8 cellular contexts compared by ENCODE assay signal in the genomic region with DNA sequence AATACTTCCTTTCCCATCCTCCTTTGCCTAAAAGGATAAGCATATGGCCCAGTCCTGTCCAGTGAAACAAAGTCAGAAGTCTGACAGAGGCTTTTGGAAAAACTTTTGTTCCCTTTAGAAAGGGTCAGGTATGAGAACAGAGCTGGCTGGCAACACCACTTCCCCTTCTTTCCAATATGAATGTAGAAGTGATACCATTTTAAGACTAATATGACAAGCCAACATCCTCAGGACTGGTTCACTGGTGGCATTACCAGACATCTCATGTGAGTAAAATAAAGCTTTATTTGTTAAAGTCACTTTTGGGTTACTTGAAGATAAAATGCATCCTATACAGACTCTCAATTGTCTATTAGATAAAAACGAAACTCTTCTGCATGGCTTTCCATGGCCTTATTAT.
"Had no signal": no experiment of that assay in that cellular context is flagged by ENCODE, and none has a peak within 500 bp of the region (broad histone marks: within the 10 kb centered on the region; RNA-seq: fewer than 3 reads in every experiment).

No MANE protein-coding gene starts in this region.

- H3K4me2 ChIP-seq: GM23338 had no signal

- H3K4me3 ChIP-seq: GM23338, K562 had no signal

- H3K4me1 Mint-ChIP-seq: GM23338, H9 had no signal

- FAIRE-seq: H1, H54, HTR-8/SVneo, K562 had no signal

- H2AFZ ChIP-seq: GM23338 had no signal

- H3K4me3 Mint-ChIP-seq: GM23338, H9 had no signal

- ATAC-seq: GM23338, K562 had no signal

- H3K27ac Mint-ChIP-seq: GM23338, H9 had no signal

- DNase-seq: H9, HCEC 1CT, IMR-90 had no signal
